Comparison of ENCODE assay signal across 26 cellular contexts in the genomic region with DNA sequence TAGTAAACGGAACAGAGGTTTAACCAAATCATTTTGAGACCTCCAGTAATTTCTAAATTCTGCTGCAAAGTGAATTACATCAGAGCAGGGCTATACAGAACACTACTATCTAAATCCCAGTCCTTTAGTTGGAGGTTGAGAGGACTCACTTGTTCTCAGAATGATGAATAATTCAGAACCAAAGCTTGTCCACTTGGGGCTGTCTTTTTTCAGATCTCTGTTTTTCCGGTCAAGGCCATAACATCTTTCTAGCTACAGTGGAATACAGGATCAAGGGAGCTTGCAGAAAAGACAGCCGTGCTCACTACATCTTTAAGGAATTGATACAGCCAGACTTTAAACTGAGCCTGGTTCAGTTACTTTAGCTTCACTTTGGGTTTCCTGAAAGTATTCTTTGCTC.
"Had no signal": no experiment of that assay in that cellular context is flagged by ENCODE, and none has a peak within 500 bp of the region (broad histone marks: within the 10 kb centered on the region; RNA-seq: fewer than 3 reads in every experiment).

No MANE protein-coding gene starts in this region.

- ATAC-seq: heart right ventricle; left lung; lower lobe of right lung; mucosa of descending colon; natural killer cell treated with Interleukin-12 subunit alpha and Interleukin-12 subunit beta and Interleukin-15 and Interleukin-18, amount 100 ng/mL, for 72 hours; right cardiac atrium had no signal

- DNase-seq: activated CD4-positive, alpha-beta T cell treated with anti-CD3 and anti-CD28 coated beads for 4 hours; activated CD4-positive, alpha-beta T cell treated with anti-CD3 and anti-CD28 coated beads, Interleukin-2, amount 50 U/mL, for 4 hours; activated CD4-positive, CD25-positive, alpha-beta regulatory T cell; activated CD8-positive, alpha-beta memory T cell treated with anti-CD3 and anti-CD28 coated beads for 24 hours; activated gamma-delta T cell; activated naive CD4-positive, alpha-beta T cell treated with anti-CD3 and anti-CD28 coated beads, Interleukin-2, amount 10 ng/mL, durations not matched to agents 7 days and 5 days; activated naive CD8-positive, alpha-beta T cell treated with anti-CD3 and anti-CD28 coated beads, Interleukin-2, amount 10 ng/mL, durations not matched to agents 7 days and 5 days; activated T-cell treated with anti-CD3 and anti-CD28 coated beads, Interleukin-2, amount 50 U/mL, for 1 hour; cortex of kidney; foreskin fibroblast; heart right ventricle; kidney glomerular epithelial cell; left lung; lower lobe of right lung; mesendoderm; mucosa of descending colon; right cardiac atrium; spleen; stimulated activated naive CD4-positive, alpha-beta T cell; uterus had no signal

- H3K4me1 Mint-ChIP-seq: activated naive CD4-positive, alpha-beta T cell treated with anti-CD3 and anti-CD28 coated beads, Interleukin-2, amount 10 ng/mL, durations not matched to agents 7 days and 5 days; activated naive CD8-positive, alpha-beta T cell treated with anti-CD3 and anti-CD28 coated beads, Interleukin-2, amount 10 ng/mL, durations not matched to agents 7 days and 5 days had no signal

- H2AFZ ChIP-seq: parathyroid adenoma had no signal

- H3K9me3 Mint-ChIP-seq: activated naive CD4-positive, alpha-beta T cell treated with anti-CD3 and anti-CD28 coated beads, Interleukin-2, amount 10 ng/mL, durations not matched to agents 7 days and 5 days; activated naive CD8-positive, alpha-beta T cell treated with anti-CD3 and anti-CD28 coated beads, Interleukin-2, amount 10 ng/mL, durations not matched to agents 7 days and 5 days; type B pancreatic cell had no signal

- H3K27me3 ChIP-seq: ascending aorta, left lung, spleen, uterus had no signal

- H3K27ac Mint-ChIP-seq: activated naive CD4-positive, alpha-beta T cell treated with anti-CD3 and anti-CD28 coated beads, Interleukin-2, amount 10 ng/mL, durations not matched to agents 7 days and 5 days; activated naive CD8-positive, alpha-beta T cell treated with anti-CD3 and anti-CD28 coated beads, Interleukin-2, amount 10 ng/mL, durations not matched to agents 7 days and 5 days; natural killer cell treated with Interleukin-12 subunit alpha and Interleukin-12 subunit beta and Interleukin-15 and Interleukin-18, amount 100 ng/mL, for 72 hours; type B pancreatic cell had no signal

- H3K36me3 ChIP-seq: ascending aorta, heart right ventricle, left lung, lower lobe of right lung, spleen, uterus had no signal

- H3K4me1 ChIP-seq: ascending aorta, left lung, lower lobe of right lung, parathyroid adenoma, spleen, uterus had no signal

- H3K27ac ChIP-seq: ascending aorta, left lung, lower lobe of right lung, parathyroid adenoma, spleen, uterus had no signal

- FAIRE-seq: endothelial cell of umbilical vein had no signal

- H3K4me3 Mint-ChIP-seq: activated naive CD4-positive, alpha-beta T cell treated with anti-CD3 and anti-CD28 coated beads, Interleukin-2, amount 10 ng/mL, durations not matched to agents 7 days and 5 days; activated naive CD8-positive, alpha-beta T cell treated with anti-CD3 and anti-CD28 coated beads, Interleukin-2, amount 10 ng/mL, durations not matched to agents 7 days and 5 days; brain; natural killer cell treated with Interleukin-12 subunit alpha and Interleukin-12 subunit beta and Interleukin-15 and Interleukin-18, amount 100 ng/mL, for 72 hours; type B pancreatic cell had no signal

- H3K9me3 ChIP-seq: ascending aorta, heart right ventricle, left lung, lower lobe of right lung, mucosa of descending colon, spleen, uterus had no signal

- H3K9ac ChIP-seq: parathyroid adenoma had no signal

- H3K4me3 ChIP-seq: ascending aorta, heart right ventricle, left lung, lower lobe of right lung, mucosa of descending colon, spleen, uterus had no signal

- H3K79me2 ChIP-seq: parathyroid adenoma had no signal

- H3K36me3 Mint-ChIP-seq: activated naive CD4-positive, alpha-beta T cell treated with anti-CD3 and anti-CD28 coated beads, Interleukin-2, amount 10 ng/mL, durations not matched to agents 7 days and 5 days; activated naive CD8-positive, alpha-beta T cell treated with anti-CD3 and anti-CD28 coated beads, Interleukin-2, amount 10 ng/mL, durations not matched to agents 7 days and 5 days; brain; natural killer cell treated with Interleukin-12 subunit alpha and Interleukin-12 subunit beta and Interleukin-15 and Interleukin-18, amount 100 ng/mL, for 72 hours; type B pancreatic cell had no signal

- H3K27me3 Mint-ChIP-seq: activated naive CD4-positive, alpha-beta T cell treated with anti-CD3 and anti-CD28 coated beads, Interleukin-2, amount 10 ng/mL, durations not matched to agents 7 days and 5 days; brain; natural killer cell treated with Interleukin-12 subunit alpha and Interleukin-12 subunit beta and Interleukin-15 and Interleukin-18, amount 100 ng/mL, for 72 hours; type B pancreatic cell had no signal
